ENCODE assay signal across 1 cellular context in genomic region chr3:128372281-128372680, GRCh38.
TF ChIP-seq lines count a peak whose summit lies in the region.

No MANE protein-coding gene starts in this region.

TF ChIP-seq in WTC11, 78 proteins besides CTCF, POLR2A, EP300 and RAD21 (continued from another document):
- TF ChIP-seq IRF1 (CRISPR knock-in tag; IDR thresholded peaks at IDR 0.05) (no peak), ERG (CRISPR knock-in tag; IDR thresholded peaks at IDR 0.05) (no peak)
